In the genomic region with DNA sequence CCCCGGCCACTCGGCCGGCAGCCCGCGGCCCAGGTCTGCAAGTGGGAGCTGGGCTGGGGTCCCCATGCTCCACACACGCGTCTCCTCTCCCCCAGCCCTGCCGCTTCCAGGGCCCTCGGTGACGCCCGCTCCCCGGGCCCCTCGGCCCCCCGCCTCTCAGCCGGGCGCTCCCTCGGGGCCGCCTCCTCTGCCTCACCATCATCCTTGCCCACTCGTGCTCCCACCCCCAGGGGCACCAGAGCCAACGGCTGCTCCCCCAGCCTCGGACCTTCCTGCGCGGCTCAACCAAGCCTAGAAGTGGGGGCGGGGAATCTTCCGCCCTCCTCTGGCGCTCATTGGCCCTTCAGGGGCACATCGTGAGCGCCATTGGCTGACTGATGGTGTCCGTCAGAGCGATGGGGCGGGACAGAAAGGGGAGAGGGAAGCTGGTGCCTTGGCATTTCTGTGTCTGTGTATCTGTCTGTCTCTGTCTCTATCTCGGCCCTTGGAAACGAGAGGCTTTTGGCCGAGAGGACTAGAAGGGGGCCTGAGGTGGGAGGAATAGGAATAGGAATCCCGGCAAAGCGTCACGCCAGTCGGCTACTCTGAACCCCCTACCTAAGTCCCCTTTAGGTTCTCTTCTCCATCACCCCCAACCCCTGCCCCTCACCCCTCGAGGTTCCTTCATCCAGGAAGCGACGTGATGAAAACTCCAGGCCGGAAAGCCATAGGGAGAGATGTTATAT, we compare ENCODE assay signal across 8 cellular contexts.
DNase-seq lines count a peak whose midpoint lies in the region; ATAC-seq, FAIRE-seq and TF ChIP-seq lines count a peak whose summit lies in the region.

No MANE protein-coding gene starts in this region.

- H2BK15ac ChIP-seq in H1 (ENCODE audit: low read length) (no peak overlapping the region), mesenchymal stem cell (ENCODE audit: low read depth, poor library complexity, severe bottlenecking) (peak overlapping the region; percentile 29)

- no peak overlapping the region for H3K23ac ChIP-seq in H1 (ENCODE audit: insufficient read length)
- no peak overlapping the region for H3K23ac ChIP-seq in mesenchymal stem cell (ENCODE audit: low read length in 2 of 2)

- no peak for TF ChIP-seq RAD21 in H1 (IDR thresholded peaks at IDR 0.05 in 1 of 2, conservative IDR thresholded peaks at IDR 0.05 in 1 of 2; ENCODE audit: low read depth in 2 of 2, low read length in 2 of 2)

- no peak overlapping the region for H3K56ac ChIP-seq in H1 (replicated peaks; ENCODE audit: insufficient read length, low read depth, low read length)

- WGBS in H1 (ENCODE audit: extremely low coverage in 1 of 2, insufficient coverage in 1 of 2, insufficient read length in 1 of 2, insufficient replicate concordance in 2 of 2, low coverage in 1 of 2, low lambda C conversion rate in 2 of 2, missing lambda C conversion rate in 1 of 2), 2 experiments = 6% methylated on average over 22 of the region's 42 CpGs; no CpG with 5 or more reads in 1 of the 2 experiments
- WGBS in mesenchymal stem cell = 1% methylated on average over 30 of the region's 42 CpGs

- peak overlapping the region; percentile 62 to 86 (median 77) for H3K4me3 ChIP-seq in H1 (ENCODE audit: extremely low read depth in 1 of 4, insufficient read depth in 2 of 4, low read depth in 3 of 4, low read length in 4 of 4)
- peak overlapping the region; percentile 86 to 94 for H3K4me3 ChIP-seq in mesenchymal stem cell (ENCODE audit: insufficient read depth in 1 of 2, low read depth in 1 of 2, low read length in 2 of 2)

- H2BK20ac ChIP-seq in H1 (ENCODE audit: low read length) = no peak overlapping the region

- H4K8ac ChIP-seq in H1 (ENCODE audit: extremely low read depth, insufficient read depth, low read length) = peak overlapping the region; percentile 14
- peak overlapping the region; percentile 93 for H4K8ac ChIP-seq in mesenchymal stem cell (ENCODE audit: low read length)

- CTCF ChIA-PET in H1 (lab: Charles Lee; ENCODE audit: partially characterized antibody) = no interaction called here

- ATAC-seq in GM21360 (IDR thresholded peaks at IDR 0.05; ENCODE audit: unreplicated experiment) = peak; percentile 93

- peak overlapping the region; percentile 76 for H4K5ac ChIP-seq in H1 (ENCODE audit: insufficient read length, low read depth, low read length)

- H3K36me3 ChIP-seq in H1 (ENCODE audit: control insufficient read depth in 2 of 4, insufficient read depth in 4 of 4, low read length in 3 of 4) (no peaks in the 10 kb centered on the region; a peak in 1 of 8 replicates), mesenchymal stem cell (ENCODE audit: control insufficient read depth in 1 of 2, insufficient read depth in 2 of 2, low read depth in 1 of 2, low read length in 2 of 2) (peaks cover 0 to 3% of the 10 kb centered on the region in 2 experiments)

- H2BK120ac ChIP-seq in H1 (replicated peaks; ENCODE audit: low read depth, low read length) (no peak overlapping the region), mesenchymal stem cell (ENCODE audit: low read depth, low read length) (peak overlapping the region; percentile 77)

- H3K27ac ChIP-seq in H1 (ENCODE audit: low read depth, low read length) = no peak overlapping the region
- peak overlapping the region; percentile 36 for H3K27ac ChIP-seq in mesenchymal stem cell (ENCODE audit: low read length, poor library complexity, severe bottlenecking)

- H3K27me3 ChIP-seq in H1 (replicated peaks in 1 of 4; ENCODE audit: control insufficient read depth in 3 of 4, extremely low read depth in 1 of 4, insufficient read depth in 3 of 4, low read length in 3 of 4) = no peaks in the 10 kb centered on the region
- H3K27me3 ChIP-seq in mesenchymal stem cell (ENCODE audit: control insufficient read depth in 1 of 2, insufficient read depth in 1 of 2, low read length in 2 of 2) = no peaks in the 10 kb centered on the region

- H3K79me2 ChIP-seq in H1 (ENCODE audit: control insufficient read depth in 1 of 2, insufficient read depth in 2 of 2, low read length in 2 of 2) = peaks cover 0 to 5% of the 10 kb centered on the region in 2 experiments; a peak in 2 of 4 replicates

- TF ChIP-seq CTCF in H1 (IDR thresholded peaks at IDR 0.05; ENCODE audit: control extremely low read depth in 1 of 3, insufficient read depth in 1 of 3, low read depth in 1 of 3, low read length in 3 of 3) = no peak

- TF ChIP-seq POLR2A in H1 (IDR thresholded peaks at IDR 0.05; ENCODE audit: control extremely low read depth in 1 of 2, low read depth in 2 of 2, low read length in 2 of 2) = no peak

- H3K18ac ChIP-seq in H1 (ENCODE audit: extremely low read depth, low read length) (peak overlapping the region; percentile 83; the same call in 1 of the 2 replicates), mesenchymal stem cell (ENCODE audit: low read depth in 1 of 2, low read length in 2 of 2) (peak overlapping the region; percentile 84 to 94)

- no peaks in the 10 kb centered on the region for H3K4me1 ChIP-seq in H1 (replicated peaks in 1 of 4; ENCODE audit: control insufficient read depth in 3 of 4, insufficient read depth in 4 of 4, low read length in 3 of 4)
- H3K4me1 ChIP-seq in mesenchymal stem cell (ENCODE audit: control insufficient read depth, insufficient read depth, low read depth, low read length) = peaks cover 4% of the 10 kb centered on the region

- H3K4ac ChIP-seq in H1 (replicated peaks; ENCODE audit: insufficient read length, low read depth, low read length) = no peak overlapping the region
- peak overlapping the region in 1 of 2 experiments; percentile 93 for H3K4ac ChIP-seq in mesenchymal stem cell (ENCODE audit: low read depth in 1 of 2, low read length in 2 of 2)

- H3K23me2 ChIP-seq in H1 (ENCODE audit: low read depth, low read length) = peaks cover 4% of the 10 kb centered on the region; the same call in 1 of the 2 replicates

- FAIRE-seq in H1 (lab: Jason Lieb, UNC) = no peak

- H3K14ac ChIP-seq in H1 (ENCODE audit: insufficient read length) = no peak overlapping the region
- H3K14ac ChIP-seq in mesenchymal stem cell (ENCODE audit: low read length in 2 of 2) = peak overlapping the region in 1 of 2 experiments; percentile 91

- no peak overlapping the region for H2BK5ac ChIP-seq in H1 (ENCODE audit: low read depth, low read length)
- no peak overlapping the region for H2BK5ac ChIP-seq in mesenchymal stem cell (ENCODE audit: low read depth, low read length, poor library complexity, severe bottlenecking)

- peak overlapping the region in 3 of 4 experiments; percentile 51 to 63 (median 52); a peak in 5 of 7 replicates for H3K9ac ChIP-seq in H1 (replicated peaks in 1 of 4; ENCODE audit: extremely low read depth in 1 of 4, low read depth in 3 of 4, low read length in 3 of 4)
- peak overlapping the region; percentile 90 for H3K9ac ChIP-seq in mesenchymal stem cell (ENCODE audit: low read length)

- peak; percentile 45 for DNase-seq in COLO829 (ENCODE audit: low spot score)
- peak; percentile 94 for DNase-seq in HT-29 (ENCODE audit: low spot score)
- DNase-seq in NK-92 treated with Interleukin-12 subunit alpha and Interleukin-12 subunit beta, amount 100 ng/mL, for 24 hours (lab: John Stamatoyannopoulos, UW) = peak; percentile 76
- DNase-seq in activated CD8-positive, alpha-beta memory T cell treated with anti-CD3 and anti-CD28 coated beads for 4 hours (ENCODE audit: low read depth in 2 of 2) = peak; percentile 78 to 86
- peak; percentile 44 to 97 for DNase-seq in H1 (ENCODE audit: low read depth in 1 of 2, low spot score in 2 of 2)
- DNase-seq in mesenchymal stem cell = peak; percentile 92
- DNase-seq in stimulated activated CD8-positive, alpha-beta memory T cell treated with anti-CD3 and anti-CD28 coated beads, Interleukin-12 subunit alpha, Interleukin-12 subunit beta, amount 100 ng/mL, for 24 hours (ENCODE audit: extremely low read depth) = peak; percentile 73

- TF ChIP-seq EP300 in H1 (IDR thresholded peaks at IDR 0.05; ENCODE audit: borderline replicate concordance in 1 of 2, low read depth in 2 of 2, low read length in 2 of 2) = no peak

- H4K20me1 ChIP-seq in H1 (replicated peaks in 1 of 2; ENCODE audit: control insufficient read depth in 1 of 2, insufficient read depth in 2 of 2, low read length in 2 of 2) = no peaks in the 10 kb centered on the region

- POLR2A ChIA-PET in H1 (lab: Charles Lee; ENCODE audit: partially characterized antibody) = no interaction called here

- no peaks in the 10 kb centered on the region for H3K9me3 ChIP-seq in H1 (ENCODE audit: insufficient read depth in 2 of 2, low read depth in 1 of 2, low read length in 1 of 2)
- no peaks in the 10 kb centered on the region for H3K9me3 ChIP-seq in mesenchymal stem cell (ENCODE audit: control insufficient read depth, low read length)

- H2AFZ ChIP-seq in H1 (ENCODE audit: low read length) (no peak overlapping the region), mesenchymal stem cell (ENCODE audit: low read depth, low read length) (peak overlapping the region; percentile 95)

- H2AK5ac ChIP-seq in H1 (ENCODE audit: low read depth, low read length) (no peak overlapping the region), mesenchymal stem cell (ENCODE audit: low read length, severe bottlenecking) (no peak overlapping the region)

- H2BK12ac ChIP-seq in H1 (ENCODE audit: low read depth, low read length) (no peak overlapping the region), mesenchymal stem cell (ENCODE audit: low read length in 2 of 2) (no peak overlapping the region)

- H3K79me1 ChIP-seq in H1 (ENCODE audit: low read depth, low read length) (no peaks in the 10 kb centered on the region), mesenchymal stem cell (replicated peaks; ENCODE audit: low read length, poor library complexity, severe bottlenecking) (peaks cover 5% of the 10 kb centered on the region)

- peak overlapping the region; percentile 74 to 85 for H3K4me2 ChIP-seq in H1 (ENCODE audit: insufficient read depth in 1 of 2, low read depth in 2 of 2, low read length in 2 of 2)
- peak overlapping the region; percentile 89 for H3K4me2 ChIP-seq in mesenchymal stem cell (ENCODE audit: low read length, poor library complexity, severe bottlenecking)

- H4K91ac ChIP-seq in H1 (replicated peaks; ENCODE audit: insufficient read length, low read length) = no peak overlapping the region
- H4K91ac ChIP-seq in mesenchymal stem cell (ENCODE audit: low read length) = peak overlapping the region; percentile 43

TF ChIP-seq in H1, 55 proteins besides CTCF, POLR2A, EP300 and RAD21 (continues in another document):
- TF ChIP-seq GTF2F1 (IDR thresholded peaks at IDR 0.05; ENCODE audit: borderline replicate concordance, low read depth, low read length) = no peak
- peak; percentile 91 for TF ChIP-seq KDM4A (IDR thresholded peaks at IDR 0.05; ENCODE audit: low read depth, low read length, severe bottlenecking)
- peak; percentile 70 for TF ChIP-seq SP2 (IDR thresholded peaks at IDR 0.05; ENCODE audit: low read length)
- no peak for TF ChIP-seq SP4 (IDR thresholded peaks at IDR 0.05; ENCODE audit: low read length)
- TF ChIP-seq MAX (IDR thresholded peaks at IDR 0.05) = peak; percentile 31
- TF ChIP-seq TAF1 (IDR thresholded peaks at IDR 0.05; ENCODE audit: low read depth, low read length) = 0 out of 2 replicates have a peak, but pooled peaks have one; percentile 20
- TF ChIP-seq SP1 (IDR thresholded peaks at IDR 0.05; ENCODE audit: low read depth, low read length) = peak; percentile 95
